ENCODE assay signal across 14 cellular contexts in the genomic region with DNA sequence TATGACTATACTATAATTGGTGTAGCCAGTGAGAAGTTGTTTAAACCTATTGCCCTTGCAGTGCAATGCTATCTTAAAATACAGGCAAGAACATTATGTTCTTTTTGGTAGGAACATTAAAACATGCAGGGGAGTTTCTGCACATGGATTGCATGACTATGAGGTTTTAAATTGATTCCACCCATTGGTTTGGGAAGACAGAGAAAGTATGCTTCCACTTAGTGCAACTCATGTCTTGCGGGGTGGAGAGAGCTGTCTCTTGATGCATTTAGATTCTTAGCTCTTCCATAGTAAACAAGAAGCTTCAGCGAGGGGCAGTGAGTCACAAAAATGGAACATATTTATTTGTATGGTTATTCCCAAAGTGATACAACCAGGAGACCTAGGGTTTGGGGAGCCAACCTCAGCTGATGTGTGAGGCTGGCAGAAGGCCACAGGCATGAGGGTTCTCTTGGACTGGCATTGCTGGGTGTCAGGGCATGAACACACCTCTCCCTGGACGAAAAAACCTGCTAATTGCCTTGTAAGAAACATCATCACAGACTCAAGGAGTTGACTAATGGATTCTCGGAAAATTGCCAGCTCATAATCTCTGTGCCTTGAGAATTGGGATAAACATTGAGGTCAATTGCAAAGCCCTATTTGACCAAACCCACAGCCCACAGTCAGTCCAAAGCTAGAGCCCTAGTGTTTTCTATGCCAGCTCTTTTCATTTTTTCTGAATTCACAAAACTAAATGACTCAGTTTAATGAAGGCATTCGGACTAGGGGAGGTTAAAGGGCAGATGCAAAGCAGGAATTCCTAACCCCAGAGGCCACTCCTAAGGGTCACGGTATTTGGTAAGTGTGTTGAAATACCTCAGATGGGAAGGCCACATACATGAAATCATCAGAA. TPM values are rescaled to one million over a fixed set of nuclear protein-coding genes. Genes with fewer than 3 reads are reported as not detected.
DNase-seq lines count a peak whose midpoint lies in the region; ATAC-seq, FAIRE-seq and TF ChIP-seq lines count a peak whose summit lies in the region.
"Had no signal": no experiment of that assay in that cellular context is flagged by ENCODE, and none has a peak within 500 bp of the region (broad histone marks: within the 10 kb centered on the region; RNA-seq: fewer than 3 reads in every experiment).

No MANE protein-coding gene starts in this region.

- peak; percentile 65 for DNase-seq in AG20443 (ENCODE audit: low spot score)
- peak; percentile 76 for DNase-seq in IMR-90
- no peak for DNase-seq in K562 (ENCODE audit: extremely low read depth in 1 of 4, low spot score in 3 of 4)
- no peak for DNase-seq in lung (ENCODE audit: low spot score)
- DNase-seq in NCI-H146 treated with DMSO at 0.1 percent for 48 hours (lab: John Stamatoyannopoulos, UW; ENCODE audit: unreplicated experiment), result no peak
- DNase-seq: DMS153, endodermal cell, NCI-H2171, sigmoid colon, SW 1271 had no signal

- H3K9me3 ChIP-seq in IMR-90 (ENCODE audit: control insufficient read depth, insufficient read depth, low read length), result no peaks in the 10 kb centered on the region
- no peaks in the 10 kb centered on the region for H3K9me3 ChIP-seq in K562 (replicated peaks; ENCODE audit: control insufficient read depth, insufficient read depth, low read depth, low read length)
- no peaks in the 10 kb centered on the region for H3K9me3 ChIP-seq in lung (ENCODE audit: control insufficient read depth in 2 of 2, insufficient read depth in 1 of 2, low read length in 1 of 2)
- H3K9me3 ChIP-seq: sigmoid colon had no signal

- WGBS in IMR-90 (ENCODE audit: extremely low coverage in 2 of 2, insufficient read length in 1 of 2), 2 experiments, result no CpG with 5 or more reads among the region's 6 CpGs
- WGBS in K562 (ENCODE audit: insufficient coverage, low coverage, missing lambda C conversion rate), result 9% methylated on average over 6 of the region's 6 CpGs
- WGBS in lung, 2 donors, result 76 to 79% methylated on average over 6 of the region's 6 CpGs

- H3K79me2 ChIP-seq in K562 (ENCODE audit: control insufficient read depth, insufficient read depth, low read length), result no peaks in the 10 kb centered on the region

- no peak for TF ChIP-seq POLR2A in IMR-90 (IDR thresholded peaks at IDR 0.05; ENCODE audit: low read depth, low read length)
- TF ChIP-seq POLR2A in K562 (conservative IDR thresholded peaks at IDR 0.05), result no peak

- TF ChIP-seq RAD21 in IMR-90 (IDR thresholded peaks at IDR 0.05; ENCODE audit: low read length) (no peak), K562 (CRISPR knock-in tag; conservative IDR thresholded peaks at IDR 0.05 in 1 of 2, IDR thresholded peaks at IDR 0.05 in 1 of 2) (no peak)

- H3K23ac ChIP-seq in IMR-90 (ENCODE audit: low read depth, low read length), result peak overlapping the region; percentile 69

- peak overlapping the region; percentile 84 for H3K18ac ChIP-seq in IMR-90 (ENCODE audit: low read depth, low read length)

- POLR2A ChIA-PET in IMR-90 (lab: Charles Lee; ENCODE audit: unreplicated experiment) (interaction anchor here (0.9 kb wide), 1 partner anchor 111 kb away, joined by 3 read pairs; no protein-coding TSS in a partner anchor), K562 (lab: Yijun Ruan, JAX) (interaction anchor here (1.1 kb wide), 1 partner anchor 67 kb away, joined by 5 read pairs; no protein-coding TSS in a partner anchor)

- peaks cover 10% of the 10 kb centered on the region for H4K20me1 ChIP-seq in IMR-90 (ENCODE audit: insufficient read depth, low read length)
- H4K20me1 ChIP-seq in K562 (replicated peaks; ENCODE audit: control insufficient read depth, insufficient read depth, low read length), result no peaks in the 10 kb centered on the region

- H3K9ac ChIP-seq in IMR-90 (ENCODE audit: low read depth, low read length) (no peak overlapping the region), K562 (ENCODE audit: insufficient read depth in 1 of 2, low read depth in 2 of 2, low read length in 2 of 2) (no peak overlapping the region)

- peak overlapping the region; percentile 83 for H3K4ac ChIP-seq in IMR-90 (ENCODE audit: low read depth, low read length)

- H4K91ac ChIP-seq in IMR-90 (ENCODE audit: insufficient read depth, low read depth, low read length), result peak overlapping the region; percentile 91

- no peaks in the 10 kb centered on the region for H3K36me3 ChIP-seq in IMR-90 (ENCODE audit: control insufficient read depth, insufficient read depth, low read length)
- H3K36me3 ChIP-seq in K562 (ENCODE audit: control insufficient read depth, insufficient read depth, low read length), result no peaks in the 10 kb centered on the region
- H3K36me3 ChIP-seq in lung (ENCODE audit: control insufficient read depth in 2 of 2, insufficient read depth in 2 of 2, low read length in 2 of 2), result no peaks in the 10 kb centered on the region
- H3K36me3 ChIP-seq: sigmoid colon had no signal

- H2AFZ ChIP-seq in IMR-90 (replicated peaks; ENCODE audit: low read length, poor library complexity) (no peak overlapping the region), K562 (ENCODE audit: low read depth, low read length) (no peak overlapping the region)

- BruUV-seq in IMR-90 (replicated peaks; lab: Mats Ljungman, UMichigan), result no TSS peak
- no TSS peak for BruUV-seq in K562 (replicated peaks; lab: Mats Ljungman, UMichigan)

- no peak for FAIRE-seq in K562 (lab: Jason Lieb, UNC)
- FAIRE-seq: HTR-8/SVneo had no signal

- peak overlapping the region; percentile 97 for H3K27ac ChIP-seq in IMR-90 (ENCODE audit: insufficient read depth, low read length)
- no peak overlapping the region for H3K27ac ChIP-seq in K562 (ENCODE audit: extremely low read depth, low read depth, low read length)
- peak overlapping the region in 1 of 2 donors; percentile 52 for H3K27ac ChIP-seq in lung (ENCODE audit: low read depth in 1 of 2, low read length in 1 of 2)

- ATAC-seq in IMR-90 (ENCODE audit: low read depth), result peak; percentile 52
- no peak for ATAC-seq in K562
- peak; percentile 39 for ATAC-seq in lung (ENCODE audit: insufficient read depth, low FRiP score)
- ATAC-seq in HG02973 (IDR thresholded peaks at IDR 0.05; ENCODE audit: unreplicated experiment), result no peak
- ATAC-seq in GM21390 (IDR thresholded peaks at IDR 0.05; ENCODE audit: unreplicated experiment), result no peak
- ATAC-seq in GM21360 (IDR thresholded peaks at IDR 0.05; ENCODE audit: unreplicated experiment), result no peak

- peak overlapping the region; percentile 92 for H2BK20ac ChIP-seq in IMR-90 (ENCODE audit: low read depth, low read length)

- H3K4me2 ChIP-seq in IMR-90 (ENCODE audit: low read depth, low read length), result peak overlapping the region; percentile 61
- H3K4me2 ChIP-seq in K562 (ENCODE audit: insufficient read depth, low read length), result no peak overlapping the region

- H3K9me1 ChIP-seq in IMR-90 (ENCODE audit: insufficient read depth, low read length) (peaks cover 22% of the 10 kb centered on the region), K562 (ENCODE audit: control insufficient read depth, insufficient read depth, low read length) (no peaks in the 10 kb centered on the region)

- peak overlapping the region; percentile 9 to 64 for H4K8ac ChIP-seq in IMR-90 (ENCODE audit: low read depth in 2 of 2, low read length in 2 of 2)

- CTCF ChIA-PET in IMR-90 (lab: Yijun Ruan, JAX) (interaction anchor here (0.6 to 1.0 kb wide), 2 partner anchors 20 to 35 kb away, joined by 3 read pairs; no protein-coding TSS in a partner anchor), K562 (lab: Yijun Ruan, JAX; ENCODE audit: low intra/inter-chr PET ratio) (no interaction called here)

- dilution Hi-C loops in IMR-90 (cut with HindIII; ENCODE audit: low sequenced_read_pairs, unreplicated experiment), result no loop called here

- no peak overlapping the region for H2AK9ac ChIP-seq in IMR-90 (replicated peaks; ENCODE audit: low read depth, low read length, poor library complexity)

- H2AK5ac ChIP-seq in IMR-90 (ENCODE audit: low read depth, low read length), result peak overlapping the region; percentile 71; the same call in 1 of the 2 replicates

- peak overlapping the region; percentile 95 for H2BK120ac ChIP-seq in IMR-90 (ENCODE audit: low read depth, low read length)

- no peak overlapping the region; the same call in 1 of the 2 replicates for H3K14ac ChIP-seq in IMR-90 (replicated peaks; ENCODE audit: low read depth, low read length)

- H3K56ac ChIP-seq in IMR-90 (ENCODE audit: extremely low read depth, insufficient read depth, low read length), result peak overlapping the region; percentile 64; the same call in 1 of the 2 replicates

- H3K4me3 ChIP-seq in IMR-90 (ENCODE audit: insufficient read depth, low read depth, low read length), result no peak overlapping the region
- H3K4me3 ChIP-seq in K562, result no peak overlapping the region
- no peak overlapping the region for H3K4me3 ChIP-seq in lung
- H3K4me3 ChIP-seq: sigmoid colon had no signal

- H3K4me1 ChIP-seq in IMR-90 (ENCODE audit: control insufficient read depth, insufficient read depth, low read length) (peaks cover 26% of the 10 kb centered on the region), K562 (replicated peaks in 1 of 2; ENCODE audit: control insufficient read depth in 2 of 2, insufficient read depth in 2 of 2, low read length in 2 of 2) (no peaks in the 10 kb centered on the region), lung (ENCODE audit: control insufficient read depth in 2 of 2, insufficient read depth in 2 of 2, low read length in 2 of 2) (peaks cover 0 to 6% of the 10 kb centered on the region in 2 donors)

- H4K5ac ChIP-seq in IMR-90 (ENCODE audit: low read depth, low read length), result peak overlapping the region; percentile 77

- no peaks in the 10 kb centered on the region for H3K27me3 ChIP-seq in IMR-90 (ENCODE audit: control insufficient read depth, insufficient read depth, low read length)
- no peaks in the 10 kb centered on the region; a peak in 1 of 5 replicates for H3K27me3 ChIP-seq in K562 (ENCODE audit: control insufficient read depth in 2 of 2, insufficient read depth in 2 of 2, low read length in 2 of 2)
- H3K27me3 ChIP-seq in lung (ENCODE audit: control insufficient read depth, insufficient read depth), result no peaks in the 10 kb centered on the region
- H3K27me3 ChIP-seq: sigmoid colon had no signal

- no peaks in the 10 kb centered on the region for H3K79me1 ChIP-seq in IMR-90 (ENCODE audit: low read depth in 1 of 2, low read length in 2 of 2)

- no peak for TF ChIP-seq EP300 in K562 (IDR thresholded peaks at IDR 0.05; ENCODE audit: low read length)

- intact Hi-C loops in IMR-90 (cut with micrococcal nuclease), result loop anchor here (2.0 to 5.0 kb wide), 2 partner anchors 70 to 111 kb away; no protein-coding TSS in a partner anchor
- intact Hi-C loops in K562 (cut with micrococcal nuclease), result no loop called here

- TF ChIP-seq CTCF in IMR-90 (conservative IDR thresholded peaks at IDR 0.05; ENCODE audit: low read depth, low read length) (no peak), K562 (IDR thresholded peaks at IDR 0.05 in 2 of 3, conservative IDR thresholded peaks at IDR 0.05 in 1 of 3; ENCODE audit: insufficient read depth in 2 of 3, low read depth in 1 of 3, low read length in 3 of 3) (no peak), lung (IDR thresholded peaks at IDR 0.05; ENCODE audit: control extremely low read depth, extremely low read depth) (no peak)

- peak overlapping the region; percentile 74; the same call in 2 of the 3 replicates for H2BK15ac ChIP-seq in IMR-90 (ENCODE audit: low read depth, low read length)

- peak overlapping the region; percentile 76 for H2BK5ac ChIP-seq in IMR-90 (ENCODE audit: low read depth, low read length, poor library complexity, severe bottlenecking)

- in situ Hi-C loops in IMR-90 (cut with MboI; ENCODE audit: low sequenced_read_pairs), result no loop called here
- in situ Hi-C loops in K562 (cut with MboI), result no loop called here

RNA-seq across cellular contexts. Expression of a gene that starts 39.3 kb away (rescaled TPM):
- total RNA-seq in IMR-90 (2012; rRNA removed) (0.18 and 0.28 TPM in 2 replicates), K562 (2014; rRNA removed) (0.49 and 1.5 TPM in 2 replicates), K562 (2014; rRNA removed; fragmentation: Illumina TruSeq; extraction: Trizol) (0.51 and 0.80 TPM in 2 replicates), K562 (2015; rRNA removed; fragmentation: Illumina TruSeq; extraction: Trizol) (0.29 and 0.38 TPM in 2 replicates), K562 (2021) (0.53 and 0.56 TPM in 2 replicates), lung (1 to 10 TPM; 1.0 to 5.7 TPM)
- polyA plus RNA-seq in IMR-90 (2012; rRNA removed) (0.26 and 0.31 TPM in 2 replicates), K562 (2011; rRNA removed) (0.68 and 1.4 TPM in 2 replicates), K562 (2014; fragmentation: Illumina TruSeq; extraction: Trizol) (0.47 and 0.56 TPM in 2 replicates), K562 (2014; fragmentation: Nextera tagmentation; extraction: Ambion mirVana) (under 1 TPM; 0.24 to 0.27 TPM), K562 (2014; rRNA removed) (0.13 and 0.50 TPM in 2 replicates), lung (1 to 10 TPM; 1.3 to 2.0 TPM)
- 0.04 and 0.23 TPM in 2 replicates for polyA plus RNA-seq in IMR-90 (2012; cell fraction: cytosol; rRNA removed)
- 0.20 and 0.41 TPM in 2 replicates for polyA plus RNA-seq in IMR-90 (2012; cell fraction: nucleus; rRNA removed; ENCODE audit: low replicate concordance)
- total RNA-seq in K562 (2011; cell fraction: chromatin; rRNA removed; ENCODE audit: low replicate concordance), result 1.3 and 1.4 TPM in 2 replicates
- total RNA-seq in K562 (2011; cell fraction: nucleolus; rRNA removed), result 1.4 and 2.3 TPM in 2 replicates
- 2.1 and 2.4 TPM in 2 replicates for total RNA-seq in K562 (2011; cell fraction: nucleoplasm; rRNA removed)
- polyA plus RNA-seq in K562 (2011; cell fraction: cytosol; rRNA removed), result 0.80 and 1.4 TPM in 2 replicates
- polyA plus RNA-seq in K562 (2011; cell fraction: nucleus; rRNA removed), result 0.69 and 1.2 TPM in 2 replicates
- 0.37 and 0.48 TPM in 2 replicates for polyA plus RNA-seq in K562 (2012)
- polyA minus RNA-seq in K562 (2011; rRNA and poly(A)+ RNA removed), result 0.96 and 1.3 TPM in 2 replicates
- 0.67 and 0.73 TPM in 2 replicates for polyA minus RNA-seq in K562 (2011; cell fraction: cytosol; rRNA and poly(A)+ RNA removed)
- polyA minus RNA-seq in K562 (2011; cell fraction: nucleus; rRNA and poly(A)+ RNA removed), result 0.94 and 2.7 TPM in 2 replicates

Comparison
In these comparisons a context has a peak if more than half of its experiments do, and no peak if none do; other contexts are left out.
1. DNase-seq: peak in AG20443 (single experiment) and IMR-90 (single experiment); none in K562 (0 of 4), lung (single experiment) and NCI-H146 treated with DMSO at 0.1 percent for 48 hours (single experiment).
2. ATAC-seq: peak in IMR-90 (single experiment) and lung (single experiment); none in K562 (single experiment), HG02973 (single experiment), GM21390 (single experiment) and GM21360 (single experiment).